ENCODE assay signal across 17 cellular contexts in the genomic region with DNA sequence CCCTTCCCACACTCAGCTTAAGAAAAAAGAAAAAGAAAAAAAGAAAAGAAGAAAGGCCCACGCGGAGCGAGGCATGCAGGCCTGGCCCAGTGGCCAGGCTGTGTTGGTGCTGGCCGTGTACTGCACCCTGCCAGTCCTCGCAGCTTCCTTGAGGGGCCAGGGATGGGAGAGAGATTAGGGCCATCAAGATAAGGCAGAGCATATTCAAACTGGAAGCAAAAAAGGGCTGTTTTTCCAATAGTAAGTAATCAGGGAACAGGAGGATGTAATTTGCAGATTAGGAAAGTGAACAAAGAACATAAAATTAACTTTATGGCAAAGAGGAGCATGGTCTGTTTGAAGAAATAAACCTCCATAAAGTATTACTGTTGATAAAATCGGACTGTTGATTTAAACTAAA.
"Had no signal": no experiment of that assay in that cellular context is flagged by ENCODE, and none has a peak within 500 bp of the region (broad histone marks: within the 10 kb centered on the region; RNA-seq: fewer than 3 reads in every experiment).

No MANE protein-coding gene starts in this region.

- H3K4me1 Mint-ChIP-seq: natural killer cell had no signal

- ATAC-seq: left colon, natural killer cell had no signal

- DNase-seq: effector CD4-positive, alpha-beta T cell; foreskin melanocyte; head of caudate nucleus; hippocampal formation; left colon; natural killer cell; posterior cingulate gyrus; sigmoid colon; stimulated activated CD4-positive, alpha-beta T cell treated with anti-CD3 and anti-CD28 coated beads, Interleukin-2, amount 100 ng/mL, for 24 hours; stimulated activated CD4-positive, alpha-beta T cell treated with anti-CD3 and anti-CD28 coated beads, Interleukin-4, amount 100 ng/mL, for 4 hours; stimulated activated naive CD4-positive, alpha-beta T cell; stomach; substantia nigra; transverse colon had no signal

- H3K9me3 ChIP-seq: sigmoid colon, stomach, thoracic aorta, transverse colon had no signal

- H3K9me3 Mint-ChIP-seq: natural killer cell had no signal

- H3K27me3 ChIP-seq: sigmoid colon, stomach, transverse colon had no signal

- H3K36me3 ChIP-seq: sigmoid colon, stomach, thoracic aorta, transverse colon had no signal

- H3K27ac Mint-ChIP-seq: natural killer cell had no signal

- H3K36me3 Mint-ChIP-seq: natural killer cell had no signal

- H3K4me3 Mint-ChIP-seq: natural killer cell had no signal

- H3K27ac ChIP-seq: coronary artery, sigmoid colon, skin epidermis, stomach, thoracic aorta, transverse colon had no signal

- H3K4me3 ChIP-seq: coronary artery, sigmoid colon, skin epidermis, stomach, thoracic aorta, transverse colon had no signal
